In genomic region chr15:98667521-98668179, GRCh38 we compare ENCODE assay signal across 13 cellular contexts. TPM values are rescaled to one million over a fixed set of nuclear protein-coding genes. Genes with fewer than 3 reads are reported as not detected.
DNase-seq lines count a peak whose midpoint lies in the region; ATAC-seq and TF ChIP-seq lines count a peak whose summit lies in the region.
"Had no signal": no experiment of that assay in that cellular context is flagged by ENCODE, and none has a peak within 500 bp of the region (broad histone marks: within the 10 kb centered on the region; RNA-seq: fewer than 3 reads in every experiment).

No MANE protein-coding gene starts in this region.

- H3K4me2 ChIP-seq in smooth muscle cell, result peak overlapping the region; percentile 79

- H3K9me3 Mint-ChIP-seq in activated naive CD4-positive, alpha-beta T cell treated with anti-CD3 and anti-CD28 coated beads, Interleukin-2, amount 50 U/mL, for 72 hours, result no peaks in the 10 kb centered on the region

- H3K36me3 ChIP-seq in breast epithelium, result no peaks in the 10 kb centered on the region
- H3K36me3 ChIP-seq in smooth muscle cell (ENCODE audit: low read depth), result no peaks in the 10 kb centered on the region

- H3K9ac ChIP-seq in smooth muscle cell (ENCODE audit: low read depth), result peak overlapping the region; percentile 73

- no peak for TF ChIP-seq POLR2A in breast epithelium (IDR thresholded peaks at IDR 0.05)

- TF ChIP-seq CTCF in breast epithelium (IDR thresholded peaks at IDR 0.05) (no peak), smooth muscle cell (IDR thresholded peaks at IDR 0.05; ENCODE audit: borderline replicate concordance, insufficient read depth, poor library complexity, severe bottlenecking) (no peak)

- H3K27me3 ChIP-seq in breast epithelium, result no peaks in the 10 kb centered on the region
- no peaks in the 10 kb centered on the region for H3K27me3 ChIP-seq in right cardiac atrium (ENCODE audit: control insufficient read depth, insufficient read depth)
- no peaks in the 10 kb centered on the region for H3K27me3 ChIP-seq in smooth muscle cell (ENCODE audit: low read depth)

- H3K4me3 ChIP-seq in breast epithelium (no peak overlapping the region), right cardiac atrium (ENCODE audit: low read length) (no peak overlapping the region), smooth muscle cell (no peak overlapping the region)

- 81% methylated on average over 13 of the region's 13 CpGs for WGBS in right cardiac atrium
- WGBS in smooth muscle cell (ENCODE audit: low lambda C conversion rate), result 64% methylated on average over 13 of the region's 13 CpGs

- ATAC-seq in activated naive CD4-positive, alpha-beta T cell treated with anti-CD3 and anti-CD28 coated beads, Interleukin-2, amount 50 U/mL, for 72 hours, result peak; percentile 23 to 33
- ATAC-seq in right cardiac atrium, result peak in 1 of 2 donors; percentile 25

- DNase-seq in activated naive CD4-positive, alpha-beta T cell treated with anti-CD3 and anti-CD28 coated beads, Interleukin-2, amount 50 U/mL, for 72 hours (ENCODE audit: low spot score in 2 of 2), result no peak
- no peak for DNase-seq in activated naive CD4-positive, alpha-beta T cell treated with anti-CD3 and anti-CD28 coated beads, Interleukin-2, amount 50 U/mL, for 16 hours
- DNase-seq in breast epithelium (ENCODE audit: low spot score in 2 of 2) (peak in 1 of 2 donors; percentile 70), right cardiac atrium (peak in 1 of 3 donors; percentile 43), smooth muscle cell (lab: John Stamatoyannopoulos, UW; ENCODE audit: unreplicated experiment) (no peak), DMS79 treated with DMSO at 0.1 percent for 48 hours (lab: John Stamatoyannopoulos, UW) (no peak), NCI-H2196 treated with DMSO at 0.1 percent for 48 hours (lab: John Stamatoyannopoulos, UW; ENCODE audit: unreplicated experiment) (no peak), NCI-H2029 (lab: John Stamatoyannopoulos, UW) (no peak)
- DNase-seq: activated gamma-delta T cell; effector memory CD4-positive, alpha-beta T cell; NCI-H1694 treated with DMSO at 0.1 percent for 48 hours; NCI-H526 had no signal

- peaks cover 0 to 6% of the 10 kb centered on the region in 2 donors for H3K36me3 Mint-ChIP-seq in activated naive CD4-positive, alpha-beta T cell treated with anti-CD3 and anti-CD28 coated beads, Interleukin-2, amount 50 U/mL, for 72 hours

- no peak overlapping the region for H2AFZ ChIP-seq in smooth muscle cell (ENCODE audit: low read depth)

- peaks cover 87% of the 10 kb centered on the region for H3K79me2 ChIP-seq in smooth muscle cell (ENCODE audit: low read depth)

- H3K4me1 ChIP-seq in breast epithelium (peaks cover 8 to 27% of the 10 kb centered on the region in 2 donors), right cardiac atrium (ENCODE audit: control insufficient read depth, insufficient read depth, low read length) (peaks cover 19% of the 10 kb centered on the region), smooth muscle cell (ENCODE audit: low read depth) (peaks cover 50% of the 10 kb centered on the region)

- H3K27ac Mint-ChIP-seq in activated naive CD4-positive, alpha-beta T cell treated with anti-CD3 and anti-CD28 coated beads, Interleukin-2, amount 50 U/mL, for 72 hours, result peak overlapping the region; percentile 18 to 74

- intact Hi-C loops in breast epithelium (cut with DNase I; ENCODE audit: low total_unique reads) (no loop called here), right cardiac atrium (cut with DNase I) (no loop called here)

- H3K9me3 ChIP-seq in breast epithelium, result no peaks in the 10 kb centered on the region
- no peaks in the 10 kb centered on the region for H3K9me3 ChIP-seq in right cardiac atrium (ENCODE audit: control insufficient read depth, low read length)
- H3K9me3 ChIP-seq in smooth muscle cell (replicated peaks; ENCODE audit: low read depth), result no peaks in the 10 kb centered on the region

- H3F3A ChIP-seq in smooth muscle cell (ENCODE audit: low read depth), result peaks cover 28% of the 10 kb centered on the region

- H3K27ac ChIP-seq in breast epithelium, result peak overlapping the region; percentile 81 to 83
- peak overlapping the region; percentile 1 for H3K27ac ChIP-seq in right cardiac atrium (ENCODE audit: low read length)
- H3K27ac ChIP-seq in smooth muscle cell (ENCODE audit: low read depth), result peak overlapping the region; percentile 96
- H3K27ac ChIP-seq: 22Rv1 had no signal

- H4K20me1 ChIP-seq in smooth muscle cell (ENCODE audit: low read depth), result peaks cover 45% of the 10 kb centered on the region

RNA-seq across cellular contexts. Expression of gene IGF1R, which starts 19.3 kb away (rescaled TPM):
- total RNA-seq in activated naive CD4-positive, alpha-beta T cell treated with anti-CD3 and anti-CD28 coated beads, Interleukin-2, amount 50 U/mL, for 72 hours, result 10 to 100 TPM; 35.6 to 39.4 TPM
- total RNA-seq in breast epithelium (100 to 1,000 TPM in 2 of 3 donors, 10 to 100 TPM in 1; 61.8 to 146 (median 103) TPM), right cardiac atrium (10 to 100 TPM; 31.0 to 52.3 (median 39.1) TPM), smooth muscle cell (54.0 and 70.2 TPM in 2 replicates)
- polyA plus RNA-seq in right cardiac atrium (9.0 TPM), smooth muscle cell (14.0 and 25.9 TPM in 2 replicates)

Comparison
In these comparisons a context has a peak if more than half of its experiments do, and no peak if none do; other contexts are left out.
1. H3K27ac ChIP-seq: peak in every context shown above with its lines; median percentile 96 in smooth muscle cell; 82 in breast epithelium; 1 in right cardiac atrium.